Comparison of ENCODE assay signal across 1 cellular context in genomic region chr3:123116116-123116515, GRCh38.
TF ChIP-seq lines count a peak whose summit lies in the region.

No MANE protein-coding gene starts in this region.

TF ChIP-seq in H1, 55 proteins besides CTCF, POLR2A, EP300 and RAD21 (continued from another document):
- TF ChIP-seq E2F6 (IDR thresholded peaks at IDR 0.05) (no peak), TAF1 (IDR thresholded peaks at IDR 0.05; ENCODE audit: low read depth, low read length) (no peak), PHF8 (conservative IDR thresholded peaks at IDR 0.05; ENCODE audit: low read depth, low read length) (no peak), KDM4A (IDR thresholded peaks at IDR 0.05; ENCODE audit: low read depth, low read length, severe bottlenecking) (no peak), EZH2 (IDR thresholded peaks at IDR 0.05; ENCODE audit: low read depth, low read length, severe bottlenecking) (no peak), ATF2 (IDR thresholded peaks at IDR 0.05; ENCODE audit: low read length) (no peak), ASH2L (IDR thresholded peaks at IDR 0.05; ENCODE audit: low read length) (no peak), HDAC2 (IDR thresholded peaks at IDR 0.05; ENCODE audit: borderline replicate concordance in 1 of 2, low read depth in 2 of 2, low read length in 2 of 2) (no peak), TEAD4 (IDR thresholded peaks at IDR 0.05; ENCODE audit: low read depth, low read length) (no peak), SIN3A (conservative IDR thresholded peaks at IDR 0.05 in 1 of 2, IDR thresholded peaks at IDR 0.05 in 1 of 2; ENCODE audit: low read depth in 1 of 2, low read length in 2 of 2) (no peak), POU5F1 (IDR thresholded peaks at IDR 0.05; ENCODE audit: low read depth, low read length) (no peak), NRF1 (IDR thresholded peaks at IDR 0.05; ENCODE audit: low read depth, low read length) (no peak), BACH1 (IDR thresholded peaks at IDR 0.05; ENCODE audit: low read length) (no peak), CREB1 (IDR thresholded peaks at IDR 0.05) (no peak)
TF ChIP-seq in H1: peak in this region for 0.
